Comparison of ENCODE assay signal across 15 cellular contexts in genomic region chr17:83183951-83184506, GRCh38.
DNase-seq lines count a peak whose midpoint lies in the region; ATAC-seq, FAIRE-seq and TF ChIP-seq lines count a peak whose summit lies in the region.
"Had no signal": no experiment of that assay in that cellular context is flagged by ENCODE, and none has a peak within 500 bp of the region (broad histone marks: within the 10 kb centered on the region; RNA-seq: fewer than 3 reads in every experiment).

No MANE protein-coding gene starts in this region.

- in situ Hi-C loops in HepG2 (cut with HindIII; ENCODE audit: extremely low pct_ligation_motif_present, low pct_unique_long_range_greater_than_20kb), result no loop called here

- H3K4me3 ChIP-seq in liver (ENCODE audit: low read depth in 1 of 3, low read length in 3 of 3), result no peak overlapping the region
- H3K4me3 ChIP-seq in HepG2 (replicated peaks in 1 of 3; ENCODE audit: insufficient read depth in 1 of 3, low read depth in 2 of 3, low read length in 3 of 3), result no peak overlapping the region
- H3K4me3 ChIP-seq in heart right ventricle, result no peak overlapping the region
- H3K4me3 ChIP-seq in aorta (ENCODE audit: low read length in 2 of 2), result no peak overlapping the region
- H3K4me3 ChIP-seq: PC-9 had no signal

- intact Hi-C loops in HepG2 (cut with micrococcal nuclease; ENCODE audit: unreplicated experiment), result no loop called here
- intact Hi-C loops in heart right ventricle (cut with DNase I), result no loop called here
- intact Hi-C loops in aorta (cut with DNase I), result no loop called here

- H3K36me3 ChIP-seq in liver (ENCODE audit: control insufficient read depth in 4 of 4, insufficient read depth in 3 of 4, low read depth in 1 of 4, low read length in 3 of 4) (no peaks in the 10 kb centered on the region), HepG2 (replicated peaks in 1 of 2; ENCODE audit: control insufficient read depth in 1 of 2, insufficient read depth in 2 of 2, low read length in 2 of 2) (no peaks in the 10 kb centered on the region), heart right ventricle (no peaks in the 10 kb centered on the region), aorta (ENCODE audit: control insufficient read depth in 1 of 2, insufficient read depth in 2 of 2, low read length in 1 of 2) (no peaks in the 10 kb centered on the region)
- H3K36me3 ChIP-seq: brain microvascular endothelial cell had no signal

- no peaks in the 10 kb centered on the region for H4K20me1 ChIP-seq in HepG2 (ENCODE audit: insufficient read depth, low read length)

- H2AFZ ChIP-seq in HepG2 (ENCODE audit: low read length), result no peak overlapping the region
- H2AFZ ChIP-seq: PC-9 had no signal

- DNase-seq in HepG2 (ENCODE audit: low spot score) (no peak), heart right ventricle (peak in 1 of 2 donors; percentile 18), omental fat pad (ENCODE audit: low spot score) (no peak), aorta (peak; percentile 51 to 52), activated gamma-delta T cell treated with Interleukin-2 at 50 U/mL for 16 hours (no peak), dedifferentiated amniotic fluid mesenchymal stem cell (ENCODE audit: extremely low spot score) (no peak), NCI-H345 (lab: John Stamatoyannopoulos, UW) (no peak)
- DNase-seq: activated CD4-positive, alpha-beta T cell treated with anti-CD3 and anti-CD28 coated beads, Interleukin-2, amount 50 U/mL, for 48 hours; activated naive CD4-positive, alpha-beta T cell; brain microvascular endothelial cell; COR-L47; NCI-H748 treated with DMSO at 0.1 percent for 48 hours; PC-9 had no signal

- no peak overlapping the region for H3K27ac ChIP-seq in liver (ENCODE audit: low read depth in 1 of 2, low read length in 2 of 2)
- no peak overlapping the region for H3K27ac ChIP-seq in HepG2 (ENCODE audit: extremely low read length, insufficient read depth, low read length)
- peak overlapping the region in 1 of 10 donors; percentile 27 for H3K27ac ChIP-seq in heart right ventricle
- no peak overlapping the region for H3K27ac ChIP-seq in aorta (ENCODE audit: low read depth in 1 of 2, low read length in 2 of 2)
- H3K27ac ChIP-seq: brain microvascular endothelial cell, PC-9 had no signal

- no peak for ATAC-seq in HepG2
- peak in 7 of 8 donors; percentile 13 to 62 (median 43) for ATAC-seq in heart right ventricle
- ATAC-seq in omental fat pad (ENCODE audit: low FRiP score), result peak; percentile 39
- ATAC-seq in aorta (ENCODE audit: low FRiP score), result peak; percentile 54
- ATAC-seq: naive thymus-derived CD8-positive, alpha-beta T cell had no signal

- CTCF ChIA-PET in HepG2 (lab: Yijun Ruan, JAX; ENCODE audit: low intra/inter-chr PET ratio, low total read pairs), result no interaction called here

- TF ChIP-seq CTCF in liver (IDR thresholded peaks at IDR 0.05; ENCODE audit: low read depth, low read length, missing input control), result no peak
- TF ChIP-seq CTCF in HepG2 (CRISPR knock-in tag; IDR thresholded peaks at IDR 0.05), result no peak
- TF ChIP-seq CTCF in heart right ventricle (IDR thresholded peaks at IDR 0.05), result no peak
- TF ChIP-seq CTCF in omental fat pad (IDR thresholded peaks at IDR 0.05), result no peak

- TF ChIP-seq EP300 in HepG2 (IDR thresholded peaks at IDR 0.05; ENCODE audit: low read depth in 2 of 2, low read length in 2 of 2), result no peak
- TF ChIP-seq EP300 in HepG2 (CRISPR knock-in tag; IDR thresholded peaks at IDR 0.05; ENCODE audit: borderline replicate concordance), result no peak

- POLR2A ChIA-PET in HepG2 (lab: Yijun Ruan, JAX), result no interaction called here

- H3K9ac ChIP-seq in liver (ENCODE audit: low read depth in 1 of 2, low read length in 2 of 2) (no peak overlapping the region), HepG2 (ENCODE audit: insufficient read depth, low read depth, low read length) (no peak overlapping the region)

- FAIRE-seq in HepG2 (lab: Jason Lieb, UNC), result no peak

- H3K4me2 ChIP-seq in HepG2 (ENCODE audit: low read depth, low read length), result no peak overlapping the region
- H3K4me2 ChIP-seq: PC-9 had no signal

- H3K27me3 ChIP-seq in liver (ENCODE audit: control insufficient read depth in 4 of 4, insufficient read depth in 4 of 4, low read length in 3 of 4), result no peaks in the 10 kb centered on the region
- peaks cover 2 to 45% of the 10 kb centered on the region in 2 experiments; a peak in 4 of 5 replicates for H3K27me3 ChIP-seq in HepG2 (ENCODE audit: control insufficient read depth in 1 of 2, insufficient read depth in 2 of 2, low read length in 2 of 2)
- H3K27me3 ChIP-seq in heart right ventricle, result no peaks in the 10 kb centered on the region
- no peaks in the 10 kb centered on the region for H3K27me3 ChIP-seq in aorta (ENCODE audit: control insufficient read depth in 1 of 2, insufficient read depth in 2 of 2, low read length in 1 of 2)
- H3K27me3 ChIP-seq: brain microvascular endothelial cell had no signal

- TF ChIP-seq RAD21 in liver (IDR thresholded peaks at IDR 0.05) (no peak), HepG2 (CRISPR knock-in tag; IDR thresholded peaks at IDR 0.05) (no peak)

- H3K9me3 ChIP-seq in liver (ENCODE audit: control insufficient read depth in 4 of 4, low read length in 3 of 4), result peaks cover 0 to 2% (median 0%) of the 10 kb centered on the region in 4 donors
- peaks cover 6% of the 10 kb centered on the region; the same call in 1 of the 2 replicates for H3K9me3 ChIP-seq in HepG2 (ENCODE audit: low read length)
- H3K9me3 ChIP-seq in heart right ventricle, result peaks cover 0 to 10% (median 8%) of the 10 kb centered on the region in 11 donors
- no peaks in the 10 kb centered on the region for H3K9me3 ChIP-seq in aorta (ENCODE audit: control insufficient read depth, low read length)

- no TSS peak for BruUV-seq in HepG2 (replicated peaks; lab: Mats Ljungman, UMichigan)

- 72% methylated on average over 15 of the region's 15 CpGs for whole genome bisulfite sequencing in liver
- 39% methylated on average over 15 of the region's 15 CpGs for WGBS in HepG2 (ENCODE audit: low lambda C conversion rate)
- WGBS in heart right ventricle, 2 donors, result 55 to 60% methylated on average over 15 of the region's 15 CpGs
- WGBS in aorta, 2 donors, result 9 to 15% methylated on average over 15 of the region's 15 CpGs

- H3K79me2 ChIP-seq in HepG2 (ENCODE audit: insufficient read depth, low read length), result no peaks in the 10 kb centered on the region

- TF ChIP-seq POLR2A in HepG2 (IDR thresholded peaks at IDR 0.05; ENCODE audit: insufficient read depth in 1 of 2, low read depth in 2 of 2, low read length in 2 of 2), result no peak

- H3K4me1 ChIP-seq in liver (ENCODE audit: control insufficient read depth in 4 of 4, insufficient read depth in 4 of 4, low read length in 3 of 4), result no peaks in the 10 kb centered on the region
- H3K4me1 ChIP-seq in HepG2 (ENCODE audit: insufficient read depth, low read length), result peaks cover 2% of the 10 kb centered on the region
- peaks cover 0 to 29% (median 13%) of the 10 kb centered on the region in 9 donors for H3K4me1 ChIP-seq in heart right ventricle
- H3K4me1 ChIP-seq in aorta (ENCODE audit: control insufficient read depth in 1 of 2, insufficient read depth in 2 of 2, low read length in 2 of 2), result no peaks in the 10 kb centered on the region

TF ChIP-seq in liver, 16 proteins besides CTCF, POLR2A, EP300 and RAD21:
- TF ChIP-seq YY1 (IDR thresholded peaks at IDR 0.05) (no peak), NR2F2 (IDR thresholded peaks at IDR 0.05) (peak; percentile 42)

TF ChIP-seq in HepG2, 621 proteins besides CTCF, POLR2A, EP300 and RAD21:
- TF ChIP-seq MTF2 (CRISPR knock-in tag; IDR thresholded peaks at IDR 0.05; ENCODE audit: borderline replicate concordance) (no peak), PCBP1 (IDR thresholded peaks at IDR 0.05; ENCODE audit: borderline replicate concordance, low read depth, low read length) (no peak), RBM39 (IDR thresholded peaks at IDR 0.05; ENCODE audit: low read depth, low read length, poor library complexity, severe bottlenecking) (no peak), ZNF3 (CRISPR knock-in tag; IDR thresholded peaks at IDR 0.05) (no peak), NR2F6 (IDR thresholded peaks at IDR 0.05) (no peak), NR2F6 (CRISPR knock-in tag; IDR thresholded peaks at IDR 0.05) (no peak), ZNF17 (CRISPR knock-in tag; IDR thresholded peaks at IDR 0.05) (no peak)
- TF ChIP-seq, protein P1, sequence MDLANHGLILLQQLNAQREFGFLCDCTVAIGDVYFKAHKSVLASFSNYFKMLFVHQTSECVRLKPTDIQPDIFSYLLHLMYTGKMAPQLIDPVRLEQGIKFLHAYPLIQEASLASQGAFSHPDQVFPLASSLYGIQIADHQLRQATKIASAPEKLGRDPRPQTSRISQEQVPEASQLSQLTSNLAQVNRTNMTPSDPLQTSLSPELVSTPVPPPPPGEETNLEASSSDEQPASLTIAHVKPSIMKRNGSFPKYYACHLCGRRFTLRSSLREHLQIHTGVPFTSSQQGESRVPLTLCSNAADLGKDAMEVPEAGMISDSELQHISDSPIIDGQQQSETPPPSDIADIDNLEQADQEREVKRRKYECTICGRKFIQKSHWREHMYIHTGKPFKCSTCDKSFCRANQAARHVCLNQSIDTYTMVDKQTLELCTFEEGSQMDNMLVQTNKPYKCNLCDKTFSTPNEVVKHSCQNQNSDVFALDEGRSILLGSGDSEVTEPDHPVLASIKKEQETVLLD (CRISPR knock-in tag; IDR thresholded peaks at IDR 0.05; ENCODE audit: low read depth), result no peak
TF ChIP-seq in HepG2: peak in this region for 0.

Comparison
In these comparisons a context has a peak if more than half of its experiments do, and no peak if none do; other contexts are left out.
1. DNase-seq: peak in aorta (2 of 2); none in HepG2 (single experiment), omental fat pad (single experiment), activated gamma-delta T cell treated with Interleukin-2 at 50 U/mL for 16 hours (single experiment), dedifferentiated amniotic fluid mesenchymal stem cell (single experiment) and NCI-H345 (single experiment).